11 cellular contexts compared by ENCODE assay signal in genomic region chr7:55242613-55243012, GRCh38.
"Had no signal": no experiment of that assay in that cellular context is flagged by ENCODE, and none has a peak within 500 bp of the region (broad histone marks: within the 10 kb centered on the region; RNA-seq: fewer than 3 reads in every experiment).

No MANE protein-coding gene starts in this region.

- H3K36me3 ChIP-seq: neutrophil, thyroid gland had no signal

- ATAC-seq: natural killer cell; stimulated activated memory B cell treated with anti-CD40 and anti-IgM and Interleukin-4, amounts not matched to agents 10 μg/mL and 1 μg/mL and 100 μg/mL, for 72 hours had no signal

- H3K4me3 ChIP-seq: thyroid gland had no signal

- H3K9me3 ChIP-seq: neutrophil, thyroid gland had no signal

- H3K27ac ChIP-seq: neutrophil, thyroid gland had no signal

- DNase-seq: activated CD4-positive, alpha-beta T cell treated with anti-CD3 and anti-CD28 coated beads, Interleukin-2, amount 10 ng/mL, durations not matched to agents 7 days and 5 days; activated naive CD4-positive, alpha-beta T cell; activated naive CD8-positive, alpha-beta T cell treated with anti-CD3 and anti-CD28 coated beads, Interleukin-2, amount 10 ng/mL, durations not matched to agents 7 days and 5 days; aorta; glutamatergic neuron; mesendoderm; natural killer cell; stimulated activated CD4-positive, alpha-beta T cell treated with anti-CD3 and anti-CD28 coated beads, Interleukin-2, amount 100 ng/mL, for 48 hours; thyroid gland had no signal

- H3K27me3 ChIP-seq: neutrophil, thyroid gland had no signal
